ENCODE assay signal across 1 cellular context in genomic region chr1:172680733-172681275, GRCh38.
TF ChIP-seq lines count a peak whose summit lies in the region.

No MANE protein-coding gene starts in this region.

TF ChIP-seq in HepG2, 621 proteins besides CTCF, POLR2A, EP300 and RAD21:
- TF ChIP-seq ZNF281 (CRISPR knock-in tag; IDR thresholded peaks at IDR 0.05; ENCODE audit: borderline replicate concordance): peak; percentile 58; the same call in 1 of the 2 replicates
- no peak for TF ChIP-seq SETDB1 (CRISPR knock-in tag; IDR thresholded peaks at IDR 0.05; ENCODE audit: borderline replicate concordance)
- no peak for TF ChIP-seq ZBTB3 (CRISPR knock-in tag; IDR thresholded peaks at IDR 0.05; ENCODE audit: borderline replicate concordance, low read depth)
- TF ChIP-seq ESRRA (CRISPR knock-in tag; IDR thresholded peaks at IDR 0.05; ENCODE audit: low read depth): no peak
- no peak for TF ChIP-seq MIXL1 (CRISPR knock-in tag; IDR thresholded peaks at IDR 0.05)
- TF ChIP-seq FOXA3 (CRISPR knock-in tag; IDR thresholded peaks at IDR 0.05): 0 out of 2 replicates have a peak, but pooled peaks have one; percentile 22
- TF ChIP-seq NFIC (IDR thresholded peaks at IDR 0.05; ENCODE audit: low read length): no peak
- TF ChIP-seq ZNF7 (CRISPR knock-in tag; IDR thresholded peaks at IDR 0.05): no peak
- no peak for TF ChIP-seq USF2 (IDR thresholded peaks at IDR 0.05; ENCODE audit: low read depth, low read length)
- no peak for TF ChIP-seq USF2 (CRISPR knock-in tag; IDR thresholded peaks at IDR 0.05; ENCODE audit: borderline replicate concordance)
- no peak for TF ChIP-seq KLF12 (CRISPR knock-in tag; IDR thresholded peaks at IDR 0.05; ENCODE audit: borderline replicate concordance)
TF ChIP-seq in HepG2: peak in this region for 2.
